Comparison of ENCODE assay signal across 9 cellular contexts in the genomic region with DNA sequence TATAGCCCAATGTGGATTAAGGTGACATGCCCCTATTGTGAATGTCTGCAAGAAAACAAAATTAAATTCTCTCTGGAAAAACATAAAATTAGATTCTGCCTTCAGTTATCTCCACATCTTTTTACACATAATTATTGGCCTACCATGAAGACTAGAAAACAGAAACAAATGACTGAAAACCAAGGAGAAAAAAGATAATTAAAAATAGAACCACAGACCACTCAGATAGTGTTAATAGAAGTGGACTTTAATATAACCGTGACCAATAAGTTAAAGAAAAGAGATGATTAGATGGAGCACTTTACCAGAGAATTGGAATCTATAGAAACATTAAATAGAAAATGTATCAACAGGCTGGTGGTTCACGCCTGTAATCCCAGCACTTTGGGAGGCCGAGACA.
"Had no signal": no experiment of that assay in that cellular context is flagged by ENCODE, and none has a peak within 500 bp of the region (broad histone marks: within the 10 kb centered on the region; RNA-seq: fewer than 3 reads in every experiment).

No MANE protein-coding gene starts in this region.

- H3K27ac ChIP-seq: VCaP, WERI-Rb-1 had no signal

- H3K36me3 ChIP-seq: WERI-Rb-1 had no signal

- ATAC-seq: activated CD4-positive, alpha-beta T cell treated with anti-CD3 and anti-CD28 coated beads for 36 hours; activated CD4-positive, CD25-positive, alpha-beta regulatory T cell treated with anti-CD3 and anti-CD28 coated beads, Interleukin-2, amount 50 U/mL, for 24 hours; activated CD8-positive, alpha-beta memory T cell treated with anti-CD3 and anti-CD28 coated beads, Interleukin-2, amount 10 ng/mL, durations not matched to agents 7 days and 5 days; activated CD8-positive, alpha-beta T cell treated with anti-CD3 and anti-CD28 coated beads for 36 hours; activated CD8-positive, alpha-beta T cell treated with anti-CD3 and anti-CD28 coated beads, Interleukin-2, amount 10 ng/mL, durations not matched to agents 7 days and 5 days; T-helper 17 cell; WTC11 had no signal
